Comparison of ENCODE assay signal across 12 cellular contexts in genomic region chrX:42119076-42119475, GRCh38.
DNase-seq lines count a peak whose midpoint lies in the region; ATAC-seq and TF ChIP-seq lines count a peak whose summit lies in the region.
"Had no signal": no experiment of that assay in that cellular context is flagged by ENCODE, and none has a peak within 500 bp of the region (broad histone marks: within the 10 kb centered on the region; RNA-seq: fewer than 3 reads in every experiment).

No MANE protein-coding gene starts in this region.

- POLR2A ChIA-PET in naive thymus-derived CD4-positive, alpha-beta T cell (lab: Charles Lee) = no interaction called here

- peaks cover 0 to 7% (median 0%) of the 10 kb centered on the region in 11 donors for H3K9me3 Mint-ChIP-seq in naive thymus-derived CD4-positive, alpha-beta T cell
- H3K9me3 Mint-ChIP-seq in stimulated activated memory B cell treated with anti-CD40 and anti-IgM and Interleukin-4, amounts not matched to agents 10 μg/mL and 1 μg/mL and 100 μg/mL, for 72 hours = peaks cover 4% of the 10 kb centered on the region
- H3K9me3 Mint-ChIP-seq: activated CD8-positive, alpha-beta T cell treated with anti-CD3 and anti-CD28 coated beads for 36 hours; central memory CD8-positive, alpha-beta T cell had no signal

- H3K4me3 Mint-ChIP-seq in naive thymus-derived CD4-positive, alpha-beta T cell = no peak overlapping the region
- H3K4me3 Mint-ChIP-seq in stimulated activated memory B cell treated with anti-CD40 and anti-IgM and Interleukin-4, amounts not matched to agents 10 μg/mL and 1 μg/mL and 100 μg/mL, for 72 hours = no peak overlapping the region
- H3K4me3 Mint-ChIP-seq: activated CD8-positive, alpha-beta T cell treated with anti-CD3 and anti-CD28 coated beads for 36 hours; central memory CD8-positive, alpha-beta T cell had no signal

- no peak for TF ChIP-seq CTCF in lower lobe of right lung (IDR thresholded peaks at IDR 0.05)

- ATAC-seq in naive thymus-derived CD4-positive, alpha-beta T cell = no peak
- no peak for ATAC-seq in stimulated activated memory B cell treated with anti-CD40 and anti-IgM and Interleukin-4, amounts not matched to agents 10 μg/mL and 1 μg/mL and 100 μg/mL, for 72 hours
- no peak for ATAC-seq in lower lobe of right lung
- ATAC-seq: activated CD8-positive, alpha-beta T cell treated with anti-CD3 and anti-CD28 coated beads for 36 hours had no signal

- H3K27me3 ChIP-seq in naive thymus-derived CD4-positive, alpha-beta T cell (ENCODE audit: control insufficient read depth in 2 of 2, insufficient read depth in 2 of 2, low read length in 2 of 2) = no peaks in the 10 kb centered on the region
- H3K27me3 ChIP-seq in lower lobe of right lung (ENCODE audit: low read depth) = no peaks in the 10 kb centered on the region
- H3K27me3 ChIP-seq: right lobe of liver had no signal

- H3K36me3 Mint-ChIP-seq in naive thymus-derived CD4-positive, alpha-beta T cell = peaks cover 0 to 12% (median 4%) of the 10 kb centered on the region in 5 donors
- peaks cover 5% of the 10 kb centered on the region for H3K36me3 Mint-ChIP-seq in stimulated activated memory B cell treated with anti-CD40 and anti-IgM and Interleukin-4, amounts not matched to agents 10 μg/mL and 1 μg/mL and 100 μg/mL, for 72 hours

- H3K9me3 ChIP-seq in naive thymus-derived CD4-positive, alpha-beta T cell (ENCODE audit: control insufficient read depth in 2 of 3, low read length in 3 of 3) = no peaks in the 10 kb centered on the region
- H3K9me3 ChIP-seq in lower lobe of right lung = no peaks in the 10 kb centered on the region
- H3K9me3 ChIP-seq: right lobe of liver had no signal

- peaks cover 0 to 9% (median 0%) of the 10 kb centered on the region in 7 donors for H3K4me1 Mint-ChIP-seq in naive thymus-derived CD4-positive, alpha-beta T cell
- peaks cover 13% of the 10 kb centered on the region for H3K4me1 Mint-ChIP-seq in stimulated activated memory B cell treated with anti-CD40 and anti-IgM and Interleukin-4, amounts not matched to agents 10 μg/mL and 1 μg/mL and 100 μg/mL, for 72 hours
- H3K4me1 Mint-ChIP-seq: central memory CD8-positive, alpha-beta T cell had no signal

- DNase-seq in H4 (ENCODE audit: low spot score) (peak; percentile 85), NCI-H2171 treated with DMSO at 0.1 percent for 48 hours (lab: John Stamatoyannopoulos, UW) (peak; percentile 95), brain pericyte (ENCODE audit: low read depth, low spot score) (peak; percentile 49), non-pigmented ciliary epithelial cell (ENCODE audit: low read depth) (peak; percentile 19), DMS114 treated with DMSO at 0.1 percent for 48 hours (lab: John Stamatoyannopoulos, UW; ENCODE audit: unreplicated experiment) (no peak), lower lobe of right lung (no peak)
- DNase-seq in naive thymus-derived CD4-positive, alpha-beta T cell = no peak
- DNase-seq: activated CD8-positive, alpha-beta T cell treated with anti-CD3 and anti-CD28 coated beads for 36 hours; right lobe of liver; stimulated activated naive CD4-positive, alpha-beta T cell treated with Interleukin-2 at 50 U/mL for 16 hours had no signal

- H3K27ac Mint-ChIP-seq in naive thymus-derived CD4-positive, alpha-beta T cell = peak overlapping the region in 1 of 9 donors; percentile 0
- H3K27ac Mint-ChIP-seq in stimulated activated memory B cell treated with anti-CD40 and anti-IgM and Interleukin-4, amounts not matched to agents 10 μg/mL and 1 μg/mL and 100 μg/mL, for 72 hours = no peak overlapping the region
- H3K27ac Mint-ChIP-seq: activated CD8-positive, alpha-beta T cell treated with anti-CD3 and anti-CD28 coated beads for 36 hours had no signal

- intact Hi-C loops in naive thymus-derived CD4-positive, alpha-beta T cell (cut with micrococcal nuclease) = no loop called here
- intact Hi-C loops in lower lobe of right lung (cut with DNase I) = no loop called here

- H3K27me3 Mint-ChIP-seq in naive thymus-derived CD4-positive, alpha-beta T cell = no peaks in the 10 kb centered on the region
- no peaks in the 10 kb centered on the region for H3K27me3 Mint-ChIP-seq in stimulated activated memory B cell treated with anti-CD40 and anti-IgM and Interleukin-4, amounts not matched to agents 10 μg/mL and 1 μg/mL and 100 μg/mL, for 72 hours
- H3K27me3 Mint-ChIP-seq: activated CD8-positive, alpha-beta T cell treated with anti-CD3 and anti-CD28 coated beads for 36 hours; central memory CD8-positive, alpha-beta T cell had no signal

- no peak overlapping the region for H3K27ac ChIP-seq in naive thymus-derived CD4-positive, alpha-beta T cell (ENCODE audit: low read depth, low read length)
- H3K27ac ChIP-seq in lower lobe of right lung = no peak overlapping the region
- H3K27ac ChIP-seq: right lobe of liver had no signal

- CTCF ChIA-PET in naive thymus-derived CD4-positive, alpha-beta T cell (lab: Charles Lee) = no interaction called here

- no peaks in the 10 kb centered on the region for H3K4me1 ChIP-seq in naive thymus-derived CD4-positive, alpha-beta T cell (ENCODE audit: control insufficient read depth in 2 of 2, insufficient read depth in 2 of 2, low read length in 2 of 2)
- H3K4me1 ChIP-seq in lower lobe of right lung = no peaks in the 10 kb centered on the region
- H3K4me1 ChIP-seq: right lobe of liver had no signal

- H3K4me3 ChIP-seq in naive thymus-derived CD4-positive, alpha-beta T cell (ENCODE audit: low read length) = no peak overlapping the region
- no peak overlapping the region for H3K4me3 ChIP-seq in lower lobe of right lung
- H3K4me3 ChIP-seq: right lobe of liver had no signal

- no peaks in the 10 kb centered on the region for H3K36me3 ChIP-seq in naive thymus-derived CD4-positive, alpha-beta T cell (ENCODE audit: control insufficient read depth in 2 of 3, insufficient read depth in 3 of 3, low read length in 3 of 3)
- H3K36me3 ChIP-seq in lower lobe of right lung = no peaks in the 10 kb centered on the region
- H3K36me3 ChIP-seq: right lobe of liver had no signal

Comparison
In these comparisons a context has a peak if more than half of its experiments do, and no peak if none do; other contexts are left out.
1. DNase-seq: peak in H4 (single experiment), NCI-H2171 treated with DMSO at 0.1 percent for 48 hours (single experiment), brain pericyte (single experiment) and non-pigmented ciliary epithelial cell (single experiment); none in naive thymus-derived CD4-positive, alpha-beta T cell (0 of 9), DMS114 treated with DMSO at 0.1 percent for 48 hours (single experiment) and lower lobe of right lung (single experiment).